7 cellular contexts compared by ENCODE assay signal in genomic region chr14:94025720-94026119, GRCh38. TPM values are rescaled to one million over a fixed set of nuclear protein-coding genes. Genes with fewer than 3 reads are reported as not detected.
DNase-seq lines count a peak whose midpoint lies in the region; ATAC-seq and TF ChIP-seq lines count a peak whose summit lies in the region.
"Had no signal": no experiment of that assay in that cellular context is flagged by ENCODE, and none has a peak within 500 bp of the region (broad histone marks: within the 10 kb centered on the region; RNA-seq: fewer than 3 reads in every experiment).

No MANE protein-coding gene starts in this region.

- no peaks in the 10 kb centered on the region for H3K36me3 ChIP-seq in CD8-positive, alpha-beta memory T cell (ENCODE audit: insufficient read depth, low read length)

- H3K27ac ChIP-seq in CD8-positive, alpha-beta memory T cell (ENCODE audit: low read depth, low read length) = no peak overlapping the region

- H3K4me3 Mint-ChIP-seq in CD8-positive, alpha-beta memory T cell = peak overlapping the region; percentile 71 to 94 (median 82)
- H3K4me3 Mint-ChIP-seq in activated B cell treated with CpG ODN at 0.5 μM for 24 hours (peak overlapping the region; percentile 78), mesothelial cell of epicardium (peak overlapping the region; percentile 75)

- H3K27ac Mint-ChIP-seq in CD8-positive, alpha-beta memory T cell = peak overlapping the region in 3 of 8 donors; percentile 82 to 85 (median 83)
- H3K27ac Mint-ChIP-seq in activated B cell treated with CpG ODN at 0.5 μM for 24 hours = no peak overlapping the region
- H3K27ac Mint-ChIP-seq in mesothelial cell of epicardium = peak overlapping the region; percentile 66

- no peaks in the 10 kb centered on the region for H3K9me3 Mint-ChIP-seq in CD8-positive, alpha-beta memory T cell
- H3K9me3 Mint-ChIP-seq in activated B cell treated with CpG ODN at 0.5 μM for 24 hours = no peaks in the 10 kb centered on the region
- H3K9me3 Mint-ChIP-seq in mesothelial cell of epicardium = no peaks in the 10 kb centered on the region

- H3K4me1 ChIP-seq in CD8-positive, alpha-beta memory T cell (ENCODE audit: insufficient read depth, low read length) = peaks cover 5% of the 10 kb centered on the region

- no peaks in the 10 kb centered on the region for H3K9me3 ChIP-seq in CD8-positive, alpha-beta memory T cell (ENCODE audit: low read length)

- TF ChIP-seq CTCF in activated B cell treated with CpG ODN at 0.5 μM for 24 hours (IDR thresholded peaks at IDR 0.05) (no peak), mesothelial cell of epicardium (IDR thresholded peaks at IDR 0.05; ENCODE audit: unreplicated experiment) (no peak)

- POLR2A ChIA-PET in CD8-positive, alpha-beta memory T cell (lab: Charles Lee) = interaction anchor here (0.6 to 1.2 kb wide), 4 partner anchors 11 to 86 kb away, joined by 3 to 5 read pairs (median 4); no protein-coding TSS in a partner anchor
- POLR2A ChIA-PET in activated B cell treated with CpG ODN at 0.5 μM for 24 hours (lab: Charles Lee) = interaction anchor here (0.6 to 1.5 kb wide), 2 partner anchors 40 to 55 kb away, joined by 4 read pairs; partner anchors contain the start of genes DDX24 and IFI27L1

- H3K4me1 Mint-ChIP-seq in CD8-positive, alpha-beta memory T cell = peaks cover 21 to 36% (median 34%) of the 10 kb centered on the region in 3 donors
- H3K4me1 Mint-ChIP-seq in activated B cell treated with CpG ODN at 0.5 μM for 24 hours = peaks cover 5% of the 10 kb centered on the region
- peaks cover 3% of the 10 kb centered on the region for H3K4me1 Mint-ChIP-seq in mesothelial cell of epicardium

- peak overlapping the region; percentile 57 for H3K4me3 ChIP-seq in CD8-positive, alpha-beta memory T cell (ENCODE audit: low read length)

- intact Hi-C loops in activated B cell treated with CpG ODN at 0.5 μM for 24 hours (cut with micrococcal nuclease) = loop anchor here (1.0 kb wide), 2 partner anchors 54 to 56 kb away; partner anchors contain the start of genes DDX24 and IFI27L1

- CTCF ChIA-PET in CD8-positive, alpha-beta memory T cell (lab: Charles Lee) = interaction anchor here (1.0 to 4.3 kb wide), 7 partner anchors 10 to 118 kb away, joined by 3 to 29 read pairs (median 3); no protein-coding TSS in a partner anchor
- CTCF ChIA-PET in activated B cell treated with CpG ODN at 0.5 μM for 24 hours (lab: Charles Lee) = interaction anchor here (0.9 to 1.3 kb wide), 5 partner anchors 11 to 155 kb away, joined by 3 to 5 read pairs (median 3); no protein-coding TSS in a partner anchor

- DNase-seq in CD8-positive, alpha-beta memory T cell = no peak
- no peak for DNase-seq in activated B cell treated with CpG ODN at 0.5 μM for 24 hours
- no peak for DNase-seq in mesothelial cell of epicardium (ENCODE audit: low spot score in 2 of 2, unreplicated experiment in 2 of 2)
- DNase-seq in activated gamma-delta T cell (lab: John Stamatoyannopoulos, UW) = no peak

- peaks cover 0 to 3% of the 10 kb centered on the region in 2 donors for H3K27me3 Mint-ChIP-seq in CD8-positive, alpha-beta memory T cell
- peaks cover 29% of the 10 kb centered on the region for H3K27me3 Mint-ChIP-seq in activated B cell treated with CpG ODN at 0.5 μM for 24 hours
- no peaks in the 10 kb centered on the region for H3K27me3 Mint-ChIP-seq in mesothelial cell of epicardium (ENCODE audit: low read depth)

- H3K36me3 Mint-ChIP-seq in CD8-positive, alpha-beta memory T cell = peaks cover 0 to 1% (median 0%) of the 10 kb centered on the region in 3 donors
- H3K36me3 Mint-ChIP-seq in activated B cell treated with CpG ODN at 0.5 μM for 24 hours (ENCODE audit: low read depth) = no peaks in the 10 kb centered on the region
- H3K36me3 Mint-ChIP-seq in mesothelial cell of epicardium = no peaks in the 10 kb centered on the region

- ATAC-seq in activated B cell treated with CpG ODN at 0.5 μM for 24 hours (ENCODE audit: low read depth) (no peak), GM21723 (IDR thresholded peaks at IDR 0.05; ENCODE audit: unreplicated experiment) (no peak), HG02642 (IDR thresholded peaks at IDR 0.05; ENCODE audit: poor library complexity, unreplicated experiment) (no peak)

- H3K27me3 ChIP-seq in CD8-positive, alpha-beta memory T cell (ENCODE audit: insufficient read depth, low read length, poor library complexity, severe bottlenecking) = no peaks in the 10 kb centered on the region

RNA-seq across cellular contexts. Expression of gene OTUB2, which starts 0.4 kb away (rescaled TPM):
- 1 to 10 TPM; 1.1 to 1.8 TPM for total RNA-seq in CD8-positive, alpha-beta memory T cell
- 0.12 TPM for polyA plus RNA-seq in CD8-positive, alpha-beta memory T cell
- total RNA-seq in activated B cell treated with CpG ODN at 0.5 μM for 24 hours (0.12 TPM in 1 of 2 replicates, not detected in the other), mesothelial cell of epicardium (6.0 to 6.6 TPM (median 6.6 TPM) in 3 replicates)

RNA-seq across cellular contexts. Expression of gene CCDC197, which starts 28.6 kb away (rescaled TPM):
- total RNA-seq in CD8-positive, alpha-beta memory T cell = not detected
- polyA plus RNA-seq in CD8-positive, alpha-beta memory T cell = not detected
- total RNA-seq in activated B cell treated with CpG ODN at 0.5 μM for 24 hours (not detected in 2 replicates), mesothelial cell of epicardium (not detected in 3 replicates)
- total RNA-seq: myocyte had no signal

RNA-seq across cellular contexts. Expression of gene ASB2, which starts 49.4 kb away (rescaled TPM):
- total RNA-seq in CD8-positive, alpha-beta memory T cell = 10 to 100 TPM; 93.5 to 98.0 TPM
- 4.8 TPM for polyA plus RNA-seq in CD8-positive, alpha-beta memory T cell
- total RNA-seq in activated B cell treated with CpG ODN at 0.5 μM for 24 hours (2.7 and 3.1 TPM in 2 replicates), mesothelial cell of epicardium (1.2 to 1.9 TPM (median 1.5 TPM) in 3 replicates)

RNA-seq across cellular contexts. Expression of gene DDX24, which starts 55.3 kb away (rescaled TPM):
- total RNA-seq in CD8-positive, alpha-beta memory T cell = 100 to 1,000 TPM; 274 to 283 TPM
- polyA plus RNA-seq in CD8-positive, alpha-beta memory T cell = 287 TPM
- total RNA-seq in activated B cell treated with CpG ODN at 0.5 μM for 24 hours (169 and 179 TPM in 2 replicates), mesothelial cell of epicardium (151 to 159 TPM (median 157 TPM) in 3 replicates)

RNA-seq across cellular contexts. Expression of gene IFI27L1, which starts 55.4 kb away (rescaled TPM):
- 10 to 100 TPM; 15.5 to 18.4 TPM for total RNA-seq in CD8-positive, alpha-beta memory T cell
- 8.3 TPM for polyA plus RNA-seq in CD8-positive, alpha-beta memory T cell
- 9.2 and 11.4 TPM in 2 replicates for total RNA-seq in activated B cell treated with CpG ODN at 0.5 μM for 24 hours
- total RNA-seq in mesothelial cell of epicardium = 31.3 to 33.9 TPM (median 33.1 TPM) in 3 replicates

Comparison
In these comparisons a context has a peak if more than half of its experiments do, and no peak if none do; other contexts are left out.
1. RNA of gene ASB2, which starts 49.4 kb away (total RNA-seq): 93.5 to 98.0 TPM in CD8-positive, alpha-beta memory T cell; 2.7 to 3.1 TPM in activated B cell treated with CpG ODN at 0.5 μM for 24 hours and 1.2 to 1.9 TPM in mesothelial cell of epicardium; every median in the first group is over 10 times any median in the second.
2. Peak in every context shown above with its lines, with median percentiles within 50 percentile points of each other: H3K4me3 Mint-ChIP-seq.